ENCODE assay signal across 14 cellular contexts in genomic region chr1:155966750-155967149, GRCh38. TPM values are rescaled to one million over a fixed set of nuclear protein-coding genes. Genes with fewer than 3 reads are reported as not detected.
DNase-seq lines count a peak whose midpoint lies in the region; ATAC-seq, FAIRE-seq and TF ChIP-seq lines count a peak whose summit lies in the region.
"Had no signal": no experiment of that assay in that cellular context is flagged by ENCODE, and none has a peak within 500 bp of the region (broad histone marks: within the 10 kb centered on the region; RNA-seq: fewer than 3 reads in every experiment).

No MANE protein-coding gene starts in this region.

- peak overlapping the region; percentile 79 for H3K4me3 Mint-ChIP-seq in dendritic cell treated with granulocyte-macrophage colony-stimulating factor and Interleukin-4, amounts not matched to agents 40 ng/mL and 50 ng/mL, for 4 days
- peak overlapping the region; percentile 53 to 89 (median 83) for H3K4me3 Mint-ChIP-seq in naive thymus-derived CD8-positive, alpha-beta T cell

- POLR2A ChIA-PET in naive thymus-derived CD8-positive, alpha-beta T cell (lab: Charles Lee) = interaction anchor here (1.5 to 31.8 kb wide), 7 partner anchors 4 to 32 kb away, joined by 5 to 612 read pairs (median 9); partner anchors contain the start of genes ARHGEF2 and KHDC4

- no peaks in the 10 kb centered on the region for H3K9me3 Mint-ChIP-seq in dendritic cell treated with granulocyte-macrophage colony-stimulating factor and Interleukin-4, amounts not matched to agents 40 ng/mL and 50 ng/mL, for 4 days
- no peaks in the 10 kb centered on the region for H3K9me3 Mint-ChIP-seq in naive thymus-derived CD8-positive, alpha-beta T cell

- no peaks in the 10 kb centered on the region for H3K27me3 Mint-ChIP-seq in dendritic cell treated with granulocyte-macrophage colony-stimulating factor and Interleukin-4, amounts not matched to agents 40 ng/mL and 50 ng/mL, for 4 days
- no peaks in the 10 kb centered on the region for H3K27me3 Mint-ChIP-seq in naive thymus-derived CD8-positive, alpha-beta T cell

- peak overlapping the region; percentile 93 for H3K27ac Mint-ChIP-seq in dendritic cell treated with granulocyte-macrophage colony-stimulating factor and Interleukin-4, amounts not matched to agents 40 ng/mL and 50 ng/mL, for 4 days
- H3K27ac Mint-ChIP-seq in naive thymus-derived CD8-positive, alpha-beta T cell = peak overlapping the region; percentile 89 to 96 (median 93)

- FAIRE-seq in GM12891 (lab: Jason Lieb, UNC) = no peak

- DNase-seq in Right ventricle myocardium inferior (ENCODE audit: missing footprints) (no peak), cardiac septum (ENCODE audit: low spot score) (no peak), GM12891 (ENCODE audit: insufficient read length, low spot score) (no peak), T1000 (lab: John Stamatoyannopoulos, UW) (no peak), NCI-H1694 (lab: John Stamatoyannopoulos, UW) (no peak)
- DNase-seq in naive thymus-derived CD8-positive, alpha-beta T cell = peak in 1 of 10 donors; percentile 36
- DNase-seq: activated CD4-positive, alpha-beta T cell treated with anti-CD3 and anti-CD28 coated beads, Interleukin-2, amount 50 U/mL, for 4 hours; cortex of kidney; MV-4-11; stimulated activated CD8-positive, alpha-beta memory T cell treated with anti-CD3 and anti-CD28 coated beads, Interleukin-4, amount 100 ng/mL, for 48 hours had no signal

- intact Hi-C loops in Right ventricle myocardium inferior (cut with DNase I) (no loop called here), cardiac septum (cut with DNase I) (loop anchor here (1.0 kb wide), 1 partner anchor 12 kb away; the partner anchor contains the start of gene ARHGEF2)
- intact Hi-C loops in dendritic cell treated with granulocyte-macrophage colony-stimulating factor and Interleukin-4, amounts not matched to agents 40 ng/mL and 50 ng/mL, for 4 days (cut with micrococcal nuclease) = no loop called here

- H3K4me1 Mint-ChIP-seq in dendritic cell treated with granulocyte-macrophage colony-stimulating factor and Interleukin-4, amounts not matched to agents 40 ng/mL and 50 ng/mL, for 4 days (ENCODE audit: low read depth) = peaks cover 91% of the 10 kb centered on the region
- H3K4me1 Mint-ChIP-seq in naive thymus-derived CD8-positive, alpha-beta T cell = peaks cover 48 to 77% (median 69%) of the 10 kb centered on the region in 4 donors

- H3K36me3 Mint-ChIP-seq in dendritic cell treated with granulocyte-macrophage colony-stimulating factor and Interleukin-4, amounts not matched to agents 40 ng/mL and 50 ng/mL, for 4 days (ENCODE audit: low read depth) = peaks cover 89% of the 10 kb centered on the region
- peaks cover 0 to 82% (median 2%) of the 10 kb centered on the region in 3 donors for H3K36me3 Mint-ChIP-seq in naive thymus-derived CD8-positive, alpha-beta T cell

- TF ChIP-seq POLR2A in GM12891 (IDR thresholded peaks at IDR 0.05; ENCODE audit: low read depth, low read length) = no peak

- peak; percentile 17 for ATAC-seq in Right ventricle myocardium inferior
- peak; percentile 46 to 51 for ATAC-seq in naive thymus-derived CD8-positive, alpha-beta T cell
- ATAC-seq in HG03378 (IDR thresholded peaks at IDR 0.05; ENCODE audit: unreplicated experiment) = no peak

TF ChIP-seq in GM12891, 5 proteins besides CTCF, POLR2A, EP300 and RAD21:
- TF ChIP-seq PAX5 (IDR thresholded peaks at IDR 0.05; ENCODE audit: insufficient read depth, low read length, severe bottlenecking) (no peak), POU2F2 (IDR thresholded peaks at IDR 0.05; ENCODE audit: low read depth, low read length) (no peak), TAF1 (IDR thresholded peaks at IDR 0.05; ENCODE audit: low read depth, low read length) (no peak), POLR2AphosphoS5 (IDR thresholded peaks at IDR 0.05; ENCODE audit: low read depth, low read length) (no peak), SPI1 (IDR thresholded peaks at IDR 0.05; ENCODE audit: low read depth, low read length) (no peak)

RNA-seq across cellular contexts. Expression of gene ARHGEF2, which starts 11.6 kb away (rescaled TPM):
- total RNA-seq in Right ventricle myocardium inferior = 61.8 TPM
- 95.9 TPM for total RNA-seq in cardiac septum
- total RNA-seq in naive thymus-derived CD8-positive, alpha-beta T cell = 100 to 1,000 TPM; 204 to 210 TPM
- 10 to 100 TPM; 13.8 to 22.0 (median 15.8) TPM for polyA plus RNA-seq in naive thymus-derived CD8-positive, alpha-beta T cell
- 45.2 TPM for polyA plus RNA-seq in GM12891 (2012; ENCODE audit: low read depth, missing spikeins)

RNA-seq across cellular contexts. Expression of gene RXFP4, which starts 25.3 kb away (rescaled TPM):
- total RNA-seq in Right ventricle myocardium inferior (not detected), cardiac septum (not detected)
- total RNA-seq in naive thymus-derived CD8-positive, alpha-beta T cell = not detected
- polyA plus RNA-seq in naive thymus-derived CD8-positive, alpha-beta T cell = under 1 TPM in 1 of 3 donors, not detected in 2; 0.46 TPM
- polyA plus RNA-seq in GM12891 (2012; ENCODE audit: low read depth, missing spikeins) = not detected
- total RNA-seq: renal cortical epithelial cell had no signal
- polyA plus RNA-seq: BJ had no signal

RNA-seq across cellular contexts. Expression of gene KHDC4, which starts 32.5 kb away (rescaled TPM):
- total RNA-seq in Right ventricle myocardium inferior (22.0 TPM), cardiac septum (26.8 TPM)
- 100 to 1,000 TPM; 109 to 110 TPM for total RNA-seq in naive thymus-derived CD8-positive, alpha-beta T cell
- 1 to 10 TPM; 5.0 to 7.2 (median 6.5) TPM for polyA plus RNA-seq in naive thymus-derived CD8-positive, alpha-beta T cell
- 27.8 TPM for polyA plus RNA-seq in GM12891 (2012; ENCODE audit: low read depth, missing spikeins)

RNA-seq across cellular contexts. Expression of gene SSR2, which starts 54.0 kb away (rescaled TPM):
- total RNA-seq in Right ventricle myocardium inferior (79.9 TPM), cardiac septum (81.2 TPM)
- 100 to 1,000 TPM; 199 to 218 TPM for total RNA-seq in naive thymus-derived CD8-positive, alpha-beta T cell
- polyA plus RNA-seq in naive thymus-derived CD8-positive, alpha-beta T cell = 100 to 1,000 TPM; 345 to 396 (median 347) TPM
- 186 TPM for polyA plus RNA-seq in GM12891 (2012; ENCODE audit: low read depth, missing spikeins)

RNA-seq across cellular contexts. Expression of gene RIT1, which starts 55.6 kb away (rescaled TPM):
- total RNA-seq in Right ventricle myocardium inferior = 21.7 TPM
- 26.2 TPM for total RNA-seq in cardiac septum
- total RNA-seq in naive thymus-derived CD8-positive, alpha-beta T cell = 10 to 100 TPM; 39.2 to 42.5 TPM
- 10 to 100 TPM; 16.4 to 18.0 (median 17.0) TPM for polyA plus RNA-seq in naive thymus-derived CD8-positive, alpha-beta T cell
- 19.1 TPM for polyA plus RNA-seq in GM12891 (2012; ENCODE audit: low read depth, missing spikeins)
